Comparison of ENCODE assay signal across 13 cellular contexts in the genomic region with DNA sequence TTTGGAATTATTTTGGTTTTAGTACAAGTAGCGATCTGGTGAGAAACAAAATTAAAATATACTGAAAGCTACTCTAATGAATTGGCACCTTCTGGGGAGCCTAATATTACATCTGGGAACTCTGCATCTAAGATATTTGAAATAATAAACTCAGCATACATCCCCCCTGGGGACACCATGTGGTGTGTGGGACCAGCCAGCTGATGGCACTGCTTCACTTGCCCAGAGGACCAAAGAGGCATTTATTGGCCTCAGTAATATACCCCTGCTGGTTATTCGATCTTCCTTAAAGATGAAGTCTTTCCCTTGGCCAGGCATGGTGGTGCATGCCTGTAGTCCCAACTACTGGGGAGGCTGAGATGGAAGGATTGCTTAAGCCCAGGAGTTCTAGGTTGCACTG.
A peak's percentile ranks its signal among the peaks of the same experiment; 100 is the strongest.
DNase-seq lines count a peak whose midpoint lies in the region; ATAC-seq lines count a peak whose summit lies in the region.
"Had no signal": no experiment of that assay in that cellular context is flagged by ENCODE, and none has a peak within 500 bp of the region (broad histone marks: within the 10 kb centered on the region; RNA-seq: fewer than 3 reads in every experiment).

No MANE protein-coding gene starts in this region.

- H3K27me3 ChIP-seq in H7 (ENCODE audit: control insufficient read depth, insufficient read depth, low read length) = no peaks in the 10 kb centered on the region
- H3K27me3 ChIP-seq: SJSA1 had no signal

- H3K36me3 ChIP-seq in H7 (replicated peaks; ENCODE audit: control insufficient read depth, insufficient read depth, low read length) = no peaks in the 10 kb centered on the region
- H3K36me3 ChIP-seq: SJSA1 had no signal

- no peak overlapping the region for H3K4me3 ChIP-seq in H7 (ENCODE audit: insufficient read depth, low read depth, low read length)
- H3K4me3 ChIP-seq: SJSA1 had no signal

- ATAC-seq in left lobe of liver = peak; percentile 61
- ATAC-seq in esophagus mucosa = no peak
- no peak for ATAC-seq in HG03196 (IDR thresholded peaks at IDR 0.05; ENCODE audit: unreplicated experiment)

- DNase-seq in DMS 273 (lab: John Stamatoyannopoulos, UW; ENCODE audit: unreplicated experiment) = peak; percentile 72
- DNase-seq in H7 = peak; percentile 75
- peak; percentile 38 for DNase-seq in RPMI8226
- no peak for DNase-seq in left lobe of liver (ENCODE audit: low spot score)
- no peak for DNase-seq in activated effector memory CD4-positive, alpha-beta T cell treated with Interleukin-2 at 50 U/mL for 16 hours
- no peak for DNase-seq in activated CD8-positive, alpha-beta memory T cell treated with anti-CD3 and anti-CD28 coated beads, Interleukin-2, amount 50 U/mL, for 4 hours
- DNase-seq: Caco-2; foreskin melanocyte; naive B cell; stimulated activated CD4-positive, alpha-beta T cell treated with anti-CD3 and anti-CD28 coated beads, Interleukin-4, amount 100 ng/mL, for 24 hours had no signal

Comparison
In these comparisons a context has a peak if more than half of its experiments do, and no peak if none do; other contexts are left out.
1. DNase-seq: peak in DMS 273 (single experiment), H7 (single experiment) and RPMI8226 (single experiment); none in left lobe of liver (single experiment), activated effector memory CD4-positive, alpha-beta T cell treated with Interleukin-2 at 50 U/mL for 16 hours (single experiment) and activated CD8-positive, alpha-beta memory T cell treated with anti-CD3 and anti-CD28 coated beads, Interleukin-2, amount 50 U/mL, for 4 hours (single experiment).